Comparison of ENCODE assay signal across 9 cellular contexts in genomic region chr3:53846851-53847155, GRCh38. TPM values are rescaled to one million over a fixed set of nuclear protein-coding genes. Genes with fewer than 3 reads are reported as not detected.
DNase-seq lines count a peak whose midpoint lies in the region; ATAC-seq, FAIRE-seq and TF ChIP-seq lines count a peak whose summit lies in the region.
"Had no signal": no experiment of that assay in that cellular context is flagged by ENCODE, and none has a peak within 500 bp of the region (broad histone marks: within the 10 kb centered on the region; RNA-seq: fewer than 3 reads in every experiment).

No MANE protein-coding gene starts in this region.

- peak overlapping the region; percentile 56 for H3K4me3 ChIP-seq in GM12865 (ENCODE audit: low read depth, low read length)
- peak overlapping the region; percentile 43 to 83 (median 72) for H3K4me3 ChIP-seq in Peyer's patch
- H3K4me3 ChIP-seq in psoas muscle: peak overlapping the region; percentile 89
- H3K4me3 ChIP-seq in SJCRH30: no peak overlapping the region
- H3K4me3 ChIP-seq in small intestine (ENCODE audit: low read depth in 1 of 2, low read length in 2 of 2): peak overlapping the region in 1 of 2 donors; percentile 72

- TF ChIP-seq POLR2A in Peyer's patch (IDR thresholded peaks at IDR 0.05): no peak

- no peak for FAIRE-seq in small intestine (lab: Jason Lieb, UNC)

- no peaks in the 10 kb centered on the region for H3K36me3 Mint-ChIP-seq in glutamatergic neuron (ENCODE audit: unreplicated experiment)

- TF ChIP-seq CTCF in GM12865 (IDR thresholded peaks at IDR 0.05; ENCODE audit: insufficient read depth, low read depth, low read length, missing control alignments) (no peak), Peyer's patch (IDR thresholded peaks at IDR 0.05) (no peak), glutamatergic neuron (IDR thresholded peaks at IDR 0.05; ENCODE audit: partially characterized antibody, unreplicated experiment) (no peak), psoas muscle (IDR thresholded peaks at IDR 0.05) (no peak)

- WGBS in psoas muscle, 3 donors: 49 to 63% (median 51%) methylated on average over 10 of the region's 10 CpGs
- WGBS in small intestine, 3 donors: 26 to 57% (median 33%) methylated on average over 10 of the region's 10 CpGs

- no peak for DNase-seq in GM12865 (ENCODE audit: low read depth)
- DNase-seq in Peyer's patch: no peak
- DNase-seq in glutamatergic neuron: no peak
- no peak for DNase-seq in psoas muscle
- no peak for DNase-seq in SJCRH30
- DNase-seq in small intestine: no peak
- DNase-seq: stimulated activated CD4-positive, alpha-beta T cell treated with anti-CD3 and anti-CD28 coated beads, Interleukin-1b, Interleukin-23, amount 100 ng/mL, for 48 hours had no signal

- H3K27ac ChIP-seq in Peyer's patch (no peak overlapping the region), psoas muscle (no peak overlapping the region), SJCRH30 (no peak overlapping the region), small intestine (ENCODE audit: low read depth in 1 of 2, low read length in 1 of 2) (no peak overlapping the region)

- no peaks in the 10 kb centered on the region for H3K36me3 ChIP-seq in Peyer's patch
- peaks cover 0 to under 1% of the 10 kb centered on the region in 2 donors for H3K36me3 ChIP-seq in psoas muscle (ENCODE audit: insufficient read depth in 1 of 2, low read depth in 1 of 2)
- H3K36me3 ChIP-seq in SJCRH30: no peaks in the 10 kb centered on the region
- H3K36me3 ChIP-seq in small intestine (ENCODE audit: control insufficient read depth in 2 of 2, insufficient read depth in 2 of 2, low read length in 2 of 2): no peaks in the 10 kb centered on the region

- H3K27me3 ChIP-seq in Peyer's patch (no peaks in the 10 kb centered on the region), psoas muscle (ENCODE audit: insufficient read depth in 3 of 3, low read length in 2 of 3) (no peaks in the 10 kb centered on the region), SJCRH30 (no peaks in the 10 kb centered on the region), small intestine (ENCODE audit: control insufficient read depth in 2 of 2, insufficient read depth in 2 of 2, low read length in 2 of 2) (peaks cover 0 to 3% of the 10 kb centered on the region in 2 donors)

- ATAC-seq in psoas muscle: no peak
- no peak for ATAC-seq in HG03432 (IDR thresholded peaks at IDR 0.05; ENCODE audit: unreplicated experiment)
- no peak for ATAC-seq in HG03571 (IDR thresholded peaks at IDR 0.05; ENCODE audit: unreplicated experiment)

- peak overlapping the region; percentile 69 for H3K4me3 Mint-ChIP-seq in glutamatergic neuron (ENCODE audit: unreplicated experiment)

- H3K4me1 ChIP-seq in Peyer's patch (peaks cover 0 to 17% (median 7%) of the 10 kb centered on the region in 4 donors), psoas muscle (peaks cover 4% of the 10 kb centered on the region), SJCRH30 (no peaks in the 10 kb centered on the region), small intestine (ENCODE audit: control insufficient read depth in 2 of 2, insufficient read depth in 1 of 2, low read depth in 1 of 2, low read length in 1 of 2) (peaks cover 2 to 6% of the 10 kb centered on the region in 2 donors)

- intact Hi-C loops in psoas muscle (cut with DNase I): loop anchor here in 1 of 2 donors (5.0 kb wide), 1 partner anchor 35 kb away; the partner anchor contains the start of gene ACTR8

- no peak overlapping the region for H3K27ac Mint-ChIP-seq in glutamatergic neuron (ENCODE audit: unreplicated experiment)

- peaks cover 19% of the 10 kb centered on the region for H3K27me3 Mint-ChIP-seq in glutamatergic neuron (ENCODE audit: unreplicated experiment)

- H3K9me3 ChIP-seq in Peyer's patch (no peaks in the 10 kb centered on the region), psoas muscle (no peaks in the 10 kb centered on the region), SJCRH30 (replicated peaks) (no peaks in the 10 kb centered on the region), small intestine (ENCODE audit: control insufficient read depth, low read depth) (no peaks in the 10 kb centered on the region)

- peaks cover 8% of the 10 kb centered on the region for H3K9me3 Mint-ChIP-seq in glutamatergic neuron (ENCODE audit: unreplicated experiment)

- H3K4me1 Mint-ChIP-seq in glutamatergic neuron (ENCODE audit: low read depth, unreplicated experiment): peaks cover 22% of the 10 kb centered on the region

RNA-seq across cellular contexts. Expression of gene IL17RB, which starts 0.4 kb away (rescaled TPM):
- total RNA-seq in Peyer's patch (10 to 100 TPM; 18.2 to 38.5 (median 32.4) TPM), glutamatergic neuron (ENCODE audit: unreplicated experiment) (0.78 TPM), psoas muscle (1 to 10 TPM in 1 of 4 donors, under 1 TPM in 3; 0.34 to 1.3 (median 0.71) TPM)
- polyA plus RNA-seq in psoas muscle (1 to 10 TPM in 1 of 3 donors, under 1 TPM in 2; 0.08 to 1.3 (median 0.96) TPM), small intestine (10 to 100 TPM in 1 of 3 donors, 1 to 10 TPM in 2; 2.4 to 10.5 (median 9.2) TPM)
- total RNA-seq in SJCRH30 (2014; rRNA removed; shearing (Covaris generic)): not detected in 2 replicates

RNA-seq across cellular contexts. Expression of gene CHDH, which starts 0.6 kb away (rescaled TPM):
- total RNA-seq in Peyer's patch: 100 to 1,000 TPM in 2 of 4 donors, 10 to 100 TPM in 2; 57.8 to 126 (median 94.2) TPM
- total RNA-seq in glutamatergic neuron (ENCODE audit: unreplicated experiment): 0.61 TPM
- total RNA-seq in psoas muscle: 1 to 10 TPM; 1.8 to 6.1 (median 3.5) TPM
- polyA plus RNA-seq in psoas muscle: 1 to 10 TPM in 2 of 3 donors, under 1 TPM in 1; 0.29 to 2.0 (median 1.1) TPM
- total RNA-seq in SJCRH30 (2014; rRNA removed; shearing (Covaris generic)): 0.41 and 0.42 TPM in 2 replicates
- polyA plus RNA-seq in small intestine: 1 to 10 TPM; 2.2 to 8.5 (median 7.4) TPM

RNA-seq across cellular contexts. Expression of gene ACTR8, which starts 35.1 kb away (rescaled TPM):
- total RNA-seq in Peyer's patch: 10 to 100 TPM; 13.7 to 53.6 (median 24.9) TPM
- total RNA-seq in glutamatergic neuron (ENCODE audit: unreplicated experiment): 59.4 TPM
- 10 to 100 TPM; 14.1 to 24.3 (median 19.6) TPM for total RNA-seq in psoas muscle
- polyA plus RNA-seq in psoas muscle: 10 to 100 TPM in 2 of 3 donors, 1 to 10 TPM in 1; 8.9 to 15.2 (median 12.3) TPM
- 20.3 and 21.6 TPM in 2 replicates for total RNA-seq in SJCRH30 (2014; rRNA removed; shearing (Covaris generic))
- 1 to 10 TPM; 6.2 to 9.4 (median 6.9) TPM for polyA plus RNA-seq in small intestine

RNA-seq across cellular contexts. Expression of gene SELENOK, which starts 44.9 kb away (rescaled TPM):
- total RNA-seq in Peyer's patch (10 to 100 TPM; 26.1 to 69.7 (median 41.9) TPM), glutamatergic neuron (ENCODE audit: unreplicated experiment) (39.4 TPM), psoas muscle (10 to 100 TPM; 46.3 to 74.8 (median 54.7) TPM)
- polyA plus RNA-seq in psoas muscle (100 to 1,000 TPM in 2 of 3 donors, 10 to 100 TPM in 1; 88.6 to 207 (median 135) TPM), small intestine (100 to 1,000 TPM in 1 of 3 donors, 10 to 100 TPM in 2; 62.3 to 115 (median 79.4) TPM)
- 42.8 and 44.1 TPM in 2 replicates for total RNA-seq in SJCRH30 (2014; rRNA removed; shearing (Covaris generic))

Comparison
In these comparisons a context has a peak if more than half of its experiments do, and no peak if none do; other contexts are left out.
1. RNA of gene IL17RB, which starts 0.4 kb away (total RNA-seq): 18.2 to 38.5 TPM in Peyer's patch; 0.34 to 1.3 TPM in psoas muscle, 0.78 TPM in glutamatergic neuron (single experiment) and not detected in SJCRH30; every median in the first group is over 4 times any median in the second.
2. RNA of gene CHDH, which starts 0.6 kb away (total RNA-seq): 57.8 to 126 TPM in Peyer's patch; 1.8 to 6.1 TPM in psoas muscle, 0.61 TPM in glutamatergic neuron (single experiment) and 0.41 to 0.42 TPM in SJCRH30; every median in the first group is over 4 times any median in the second.